In the genomic region with DNA sequence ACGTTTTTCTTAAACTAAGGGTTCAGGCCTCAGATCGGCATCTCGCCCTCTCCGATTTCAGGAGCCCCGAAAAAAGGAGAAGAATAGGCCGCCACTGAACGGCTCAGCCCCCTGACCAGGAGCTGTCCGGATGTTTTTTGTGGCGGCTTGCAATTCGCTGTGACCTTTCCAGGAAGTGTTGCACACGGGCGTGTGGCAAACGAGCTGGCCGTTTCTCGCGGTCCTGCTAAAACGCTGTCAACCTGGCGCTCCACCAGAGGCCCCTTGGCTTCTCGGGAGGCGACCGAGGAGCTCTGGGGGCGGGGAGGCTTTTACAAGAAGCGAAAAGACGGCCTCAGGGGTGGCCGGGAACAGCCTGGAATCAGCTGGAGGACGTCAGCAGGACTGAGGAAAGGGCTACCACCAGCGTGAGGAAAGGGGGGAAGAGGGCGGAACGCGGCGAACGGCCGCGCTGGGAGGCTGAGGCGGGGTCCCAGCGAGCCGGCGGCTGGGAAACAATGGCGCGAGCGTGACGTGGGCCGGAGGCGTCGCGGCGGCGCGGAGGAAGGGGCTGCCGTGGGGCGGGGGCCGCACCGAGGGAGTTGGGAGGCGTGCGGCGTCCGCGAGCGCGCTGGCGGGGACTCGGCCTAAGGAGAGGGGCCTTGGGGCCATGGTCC, we compare ENCODE assay signal across 8 cellular contexts.
DNase-seq lines count a peak whose midpoint lies in the region; ATAC-seq, FAIRE-seq and TF ChIP-seq lines count a peak whose summit lies in the region.

No MANE protein-coding gene starts in this region.

- H3K27me3 ChIP-seq in OCI-LY3 (ENCODE audit: low read depth, low read length) (peaks cover 10% of the 10 kb centered on the region), mucosa of rectum (ENCODE audit: control insufficient read depth in 2 of 2, insufficient read depth in 2 of 2, low read length in 2 of 2) (no peaks in the 10 kb centered on the region)

- H3K9me3 ChIP-seq in OCI-LY3 (ENCODE audit: insufficient read depth, low read length) (no peaks in the 10 kb centered on the region), mucosa of rectum (ENCODE audit: control insufficient read depth in 2 of 2, low read length in 2 of 2) (no peaks in the 10 kb centered on the region)

- ATAC-seq in HG03439 (IDR thresholded peaks at IDR 0.05; ENCODE audit: unreplicated experiment), result peak; percentile 54

- H3K9ac ChIP-seq in OCI-LY3 (ENCODE audit: low read length), result peak overlapping the region; percentile 86
- H3K9ac ChIP-seq in mucosa of rectum (ENCODE audit: low read depth in 1 of 2, low read length in 2 of 2), result peak overlapping the region; percentile 96 to 97

- H3K36me3 ChIP-seq in OCI-LY3 (replicated peaks; ENCODE audit: low read depth, low read length) (no peaks in the 10 kb centered on the region), mucosa of rectum (ENCODE audit: control insufficient read depth in 2 of 2, insufficient read depth in 2 of 2, low read length in 2 of 2) (no peaks in the 10 kb centered on the region)

- H3K4me2 ChIP-seq in OCI-LY3 (ENCODE audit: low read length), result peak overlapping the region; percentile 70

- TF ChIP-seq POLR2A in erythroblast (IDR thresholded peaks at IDR 0.05; ENCODE audit: low read length), result peak; percentile 52

- H3K4me3 ChIP-seq in OCI-LY3 (ENCODE audit: low read length) (peak overlapping the region; percentile 93), mucosa of rectum (ENCODE audit: low read length in 2 of 2) (peak overlapping the region; percentile 79 to 81)

- no peak for TF ChIP-seq CTCF in OCI-LY3 (IDR thresholded peaks at IDR 0.05; ENCODE audit: low read depth, low read length)

- peak; percentile 93 for FAIRE-seq in GM19239 (lab: Jason Lieb, UNC)

- DNase-seq in C1 segment of cervical spinal cord (lab: John Stamatoyannopoulos, UW) (peak in 13 of 14 donors; percentile 35 to 84 (median 71)), GM19239 (ENCODE audit: insufficient read length, low spot score) (peak; percentile 62), activated T-cell treated with anti-CD3 and anti-CD28 coated beads for 48 hours (ENCODE audit: low read depth) (peak; percentile 57), erythroblast (lab: John Stamatoyannopoulos, UW) (peak; percentile 86 to 87)
- peak; percentile 79 for DNase-seq in stimulated activated CD8-positive, alpha-beta memory T cell treated with anti-CD3 and anti-CD28 coated beads, Interleukin-4, amount 100 ng/mL, for 48 hours

- no peaks in the 10 kb centered on the region for H4K20me1 ChIP-seq in OCI-LY3 (ENCODE audit: insufficient read depth, low read length)

- peaks cover 17% of the 10 kb centered on the region for H3K4me1 ChIP-seq in OCI-LY3 (ENCODE audit: low read length)
- H3K4me1 ChIP-seq in mucosa of rectum (ENCODE audit: control insufficient read depth in 2 of 2, insufficient read depth in 2 of 2, low read length in 2 of 2), result peaks cover 5 to 12% of the 10 kb centered on the region in 2 donors

- peaks cover 33% of the 10 kb centered on the region for H3K79me2 ChIP-seq in OCI-LY3 (ENCODE audit: low read length)

- H3K27ac ChIP-seq in OCI-LY3 (ENCODE audit: low read length) (peak overlapping the region; percentile 55), mucosa of rectum (ENCODE audit: low read depth in 2 of 2, low read length in 2 of 2) (peak overlapping the region; percentile 98)

- peak overlapping the region; percentile 36 for H2AFZ ChIP-seq in OCI-LY3 (ENCODE audit: low read depth, low read length)

Comparison
In these comparisons a context has a peak if more than half of its experiments do, and no peak if none do; other contexts are left out.
1. Peak in every context shown above with its lines: DNase-seq, ATAC-seq, H3K4me3 ChIP-seq and H3K27ac ChIP-seq.